1 cellular context compared by ENCODE assay signal in genomic region chr11:78139422-78140391, GRCh38.
TF ChIP-seq lines count a peak whose summit lies in the region.

ALG8 (minus strand) TSS chr11:78139626; CDS start chr11:78139588, 38 bp downstream.

TF ChIP-seq in WTC11, 78 proteins besides CTCF, POLR2A, EP300 and RAD21 (continued from another document):
- TF ChIP-seq FOXP4 (CRISPR knock-in tag; IDR thresholded peaks at IDR 0.05) (peak; percentile 48; the same call in 1 of the 2 replicates), SMAD3 (CRISPR knock-in tag; IDR thresholded peaks at IDR 0.05; ENCODE audit: borderline replicate concordance) (0 out of 2 replicates have a peak, but pooled peaks have one; percentile 53), ARID4B (CRISPR knock-in tag; IDR thresholded peaks at IDR 0.05; ENCODE audit: borderline replicate concordance) (peak; percentile 73; the same call in 1 of the 2 replicates), SOX15 (CRISPR knock-in tag; IDR thresholded peaks at IDR 0.05) (no peak), NR2C2 (CRISPR knock-in tag; IDR thresholded peaks at IDR 0.05) (0 out of 2 replicates have a peak, but pooled peaks have one; percentile 21), MXD4 (CRISPR knock-in tag; IDR thresholded peaks at IDR 0.05; ENCODE audit: borderline replicate concordance) (no peak), TEAD1 (CRISPR knock-in tag; IDR thresholded peaks at IDR 0.05) (peak; percentile 67; the same call in 1 of the 2 replicates), IRF1 (CRISPR knock-in tag; IDR thresholded peaks at IDR 0.05) (peak; percentile 59; the same call in 1 of the 2 replicates), ETV6 (CRISPR knock-in tag; IDR thresholded peaks at IDR 0.05) (peak; percentile 38; the same call in 1 of the 2 replicates), HMGXB4 (CRISPR knock-in tag; IDR thresholded peaks at IDR 0.05) (peak; percentile 34; the same call in 1 of the 2 replicates), EMX1 (CRISPR knock-in tag; IDR thresholded peaks at IDR 0.05) (no peak), ZNF219 (CRISPR knock-in tag; IDR thresholded peaks at IDR 0.05; ENCODE audit: borderline replicate concordance) (0 out of 2 replicates have a peak, but pooled peaks have one; percentile 31), NFYB (CRISPR knock-in tag; conservative IDR thresholded peaks at IDR 0.05; ENCODE audit: low read depth) (0 out of 2 replicates have a peak, but pooled peaks have one; percentile 27), ELF4 (CRISPR knock-in tag; IDR thresholded peaks at IDR 0.05; ENCODE audit: low read depth) (no peak), ZNF121 (CRISPR knock-in tag; IDR thresholded peaks at IDR 0.05) (no peak), CREM (CRISPR knock-in tag; IDR thresholded peaks at IDR 0.05) (0 out of 2 replicates have a peak, but pooled peaks have one; percentile 52), E2F4 (CRISPR knock-in tag; IDR thresholded peaks at IDR 0.05; ENCODE audit: borderline replicate concordance, low read depth) (peak; percentile 92; the same call in 1 of the 2 replicates), HMGA2 (CRISPR knock-in tag; IDR thresholded peaks at IDR 0.05) (no peak), USF2 (CRISPR knock-in tag; IDR thresholded peaks at IDR 0.05) (0 out of 2 replicates have a peak, but pooled peaks have one; percentile 31), GRHL2 (CRISPR knock-in tag; IDR thresholded peaks at IDR 0.05; ENCODE audit: insufficient replicate concordance, severe bottlenecking) (no peak), NFATC4 (CRISPR knock-in tag; IDR thresholded peaks at IDR 0.05) (no peak), GTF2I (CRISPR knock-in tag; conservative IDR thresholded peaks at IDR 0.05) (no peak), OVOL2 (CRISPR knock-in tag; IDR thresholded peaks at IDR 0.05; ENCODE audit: borderline replicate concordance) (no peak), ZNF396 (CRISPR knock-in tag; IDR thresholded peaks at IDR 0.05; ENCODE audit: borderline replicate concordance) (no peak), MYBL2 (CRISPR knock-in tag; IDR thresholded peaks at IDR 0.05) (peak; percentile 94), CBFB (CRISPR knock-in tag; IDR thresholded peaks at IDR 0.05; ENCODE audit: low read depth) (peak; percentile 81; the same call in 1 of the 2 replicates)
- TF ChIP-seq, protein P1, sequence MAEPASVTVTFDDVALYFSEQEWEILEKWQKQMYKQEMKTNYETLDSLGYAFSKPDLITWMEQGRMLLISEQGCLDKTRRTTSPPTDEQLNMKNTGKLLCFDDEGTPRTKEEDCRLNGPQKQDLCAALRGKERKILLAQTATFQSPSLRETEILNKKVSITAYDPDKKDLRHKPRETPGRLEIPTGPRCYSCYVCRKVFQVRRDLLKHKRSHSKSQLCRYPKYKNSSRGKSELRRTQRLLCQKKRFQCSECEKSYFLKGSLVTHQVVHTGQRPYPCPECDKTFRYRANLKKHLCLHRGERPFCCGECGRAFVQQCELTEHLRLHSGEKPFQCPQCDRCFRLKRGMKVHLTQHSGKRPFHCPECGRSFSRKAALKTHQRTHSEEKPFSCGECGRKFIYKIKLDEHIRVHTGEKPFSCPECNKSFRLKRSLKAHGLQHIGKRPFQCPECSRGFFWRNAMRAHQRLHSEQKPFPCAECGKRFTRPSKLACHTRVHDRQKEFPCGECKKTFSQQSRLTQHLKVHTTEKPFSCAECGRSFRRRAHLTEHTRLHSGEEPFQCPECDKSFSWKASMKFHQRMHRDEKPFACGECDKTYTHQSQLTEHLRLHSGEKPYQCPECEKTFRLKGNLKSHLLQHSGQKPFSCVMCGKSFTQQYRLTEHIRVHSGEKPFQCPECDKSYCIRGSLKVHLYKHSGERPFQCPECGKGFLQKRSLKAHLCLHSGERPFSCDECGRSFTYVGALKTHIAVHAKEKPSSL (CRISPR knock-in tag; conservative IDR thresholded peaks at IDR 0.05), result no peak
- TF ChIP-seq, protein P2, sequence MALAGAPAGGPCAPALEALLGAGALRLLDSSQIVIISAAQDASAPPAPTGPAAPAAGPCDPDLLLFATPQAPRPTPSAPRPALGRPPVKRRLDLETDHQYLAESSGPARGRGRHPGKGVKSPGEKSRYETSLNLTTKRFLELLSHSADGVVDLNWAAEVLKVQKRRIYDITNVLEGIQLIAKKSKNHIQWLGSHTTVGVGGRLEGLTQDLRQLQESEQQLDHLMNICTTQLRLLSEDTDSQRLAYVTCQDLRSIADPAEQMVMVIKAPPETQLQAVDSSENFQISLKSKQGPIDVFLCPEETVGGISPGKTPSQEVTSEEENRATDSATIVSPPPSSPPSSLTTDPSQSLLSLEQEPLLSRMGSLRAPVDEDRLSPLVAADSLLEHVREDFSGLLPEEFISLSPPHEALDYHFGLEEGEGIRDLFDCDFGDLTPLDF (CRISPR knock-in tag; IDR thresholded peaks at IDR 0.05), result peak; percentile 75
- TF ChIP-seq, protein P3, sequence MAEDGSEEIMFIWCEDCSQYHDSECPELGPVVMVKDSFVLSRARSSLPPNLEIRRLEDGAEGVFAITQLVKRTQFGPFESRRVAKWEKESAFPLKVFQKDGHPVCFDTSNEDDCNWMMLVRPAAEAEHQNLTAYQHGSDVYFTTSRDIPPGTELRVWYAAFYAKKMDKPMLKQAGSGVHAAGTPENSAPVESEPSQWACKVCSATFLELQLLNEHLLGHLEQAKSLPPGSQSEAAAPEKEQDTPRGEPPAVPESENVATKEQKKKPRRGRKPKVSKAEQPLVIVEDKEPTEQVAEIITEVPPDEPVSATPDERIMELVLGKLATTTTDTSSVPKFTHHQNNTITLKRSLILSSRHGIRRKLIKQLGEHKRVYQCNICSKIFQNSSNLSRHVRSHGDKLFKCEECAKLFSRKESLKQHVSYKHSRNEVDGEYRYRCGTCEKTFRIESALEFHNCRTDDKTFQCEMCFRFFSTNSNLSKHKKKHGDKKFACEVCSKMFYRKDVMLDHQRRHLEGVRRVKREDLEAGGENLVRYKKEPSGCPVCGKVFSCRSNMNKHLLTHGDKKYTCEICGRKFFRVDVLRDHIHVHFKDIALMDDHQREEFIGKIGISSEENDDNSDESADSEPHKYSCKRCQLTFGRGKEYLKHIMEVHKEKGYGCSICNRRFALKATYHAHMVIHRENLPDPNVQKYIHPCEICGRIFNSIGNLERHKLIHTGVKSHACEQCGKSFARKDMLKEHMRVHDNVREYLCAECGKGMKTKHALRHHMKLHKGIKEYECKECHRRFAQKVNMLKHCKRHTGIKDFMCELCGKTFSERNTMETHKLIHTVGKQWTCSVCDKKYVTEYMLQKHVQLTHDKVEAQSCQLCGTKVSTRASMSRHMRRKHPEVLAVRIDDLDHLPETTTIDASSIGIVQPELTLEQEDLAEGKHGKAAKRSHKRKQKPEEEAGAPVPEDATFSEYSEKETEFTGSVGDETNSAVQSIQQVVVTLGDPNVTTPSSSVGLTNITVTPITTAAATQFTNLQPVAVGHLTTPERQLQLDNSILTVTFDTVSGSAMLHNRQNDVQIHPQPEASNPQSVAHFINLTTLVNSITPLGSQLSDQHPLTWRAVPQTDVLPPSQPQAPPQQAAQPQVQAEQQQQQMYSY (CRISPR knock-in tag; IDR thresholded peaks at IDR 0.05), result peak; percentile 81
- TF ChIP-seq, protein P4, sequence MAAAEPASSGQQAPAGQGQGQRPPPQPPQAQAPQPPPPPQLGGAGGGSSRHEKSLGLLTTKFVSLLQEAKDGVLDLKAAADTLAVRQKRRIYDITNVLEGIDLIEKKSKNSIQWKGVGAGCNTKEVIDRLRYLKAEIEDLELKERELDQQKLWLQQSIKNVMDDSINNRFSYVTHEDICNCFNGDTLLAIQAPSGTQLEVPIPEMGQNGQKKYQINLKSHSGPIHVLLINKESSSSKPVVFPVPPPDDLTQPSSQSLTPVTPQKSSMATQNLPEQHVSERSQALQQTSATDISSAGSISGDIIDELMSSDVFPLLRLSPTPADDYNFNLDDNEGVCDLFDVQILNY (CRISPR knock-in tag; IDR thresholded peaks at IDR 0.05), result peak; percentile 90
- TF ChIP-seq, protein P5, sequence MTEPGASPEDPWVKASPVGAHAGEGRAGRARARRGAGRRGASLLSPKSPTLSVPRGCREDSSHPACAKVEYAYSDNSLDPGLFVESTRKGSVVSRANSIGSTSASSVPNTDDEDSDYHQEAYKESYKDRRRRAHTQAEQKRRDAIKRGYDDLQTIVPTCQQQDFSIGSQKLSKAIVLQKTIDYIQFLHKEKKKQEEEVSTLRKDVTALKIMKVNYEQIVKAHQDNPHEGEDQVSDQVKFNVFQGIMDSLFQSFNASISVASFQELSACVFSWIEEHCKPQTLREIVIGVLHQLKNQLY (CRISPR knock-in tag; IDR thresholded peaks at IDR 0.05), result no peak
- TF ChIP-seq, protein P6, sequence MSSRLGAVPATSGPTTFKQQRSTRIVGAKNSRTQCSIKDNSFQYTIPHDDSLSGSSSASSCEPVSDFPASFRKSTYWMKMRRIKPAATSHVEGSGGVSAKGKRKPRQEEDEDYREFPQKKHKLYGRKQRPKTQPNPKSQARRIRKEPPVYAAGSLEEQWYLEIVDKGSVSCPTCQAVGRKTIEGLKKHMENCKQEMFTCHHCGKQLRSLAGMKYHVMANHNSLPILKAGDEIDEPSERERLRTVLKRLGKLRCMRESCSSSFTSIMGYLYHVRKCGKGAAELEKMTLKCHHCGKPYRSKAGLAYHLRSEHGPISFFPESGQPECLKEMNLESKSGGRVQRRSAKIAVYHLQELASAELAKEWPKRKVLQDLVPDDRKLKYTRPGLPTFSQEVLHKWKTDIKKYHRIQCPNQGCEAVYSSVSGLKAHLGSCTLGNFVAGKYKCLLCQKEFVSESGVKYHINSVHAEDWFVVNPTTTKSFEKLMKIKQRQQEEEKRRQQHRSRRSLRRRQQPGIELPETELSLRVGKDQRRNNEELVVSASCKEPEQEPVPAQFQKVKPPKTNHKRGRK (CRISPR knock-in tag; IDR thresholded peaks at IDR 0.05; ENCODE audit: borderline replicate concordance), result 0 out of 2 replicates have a peak, but pooled peaks have one; percentile 8
